9 cellular contexts compared by ENCODE assay signal in the genomic region with DNA sequence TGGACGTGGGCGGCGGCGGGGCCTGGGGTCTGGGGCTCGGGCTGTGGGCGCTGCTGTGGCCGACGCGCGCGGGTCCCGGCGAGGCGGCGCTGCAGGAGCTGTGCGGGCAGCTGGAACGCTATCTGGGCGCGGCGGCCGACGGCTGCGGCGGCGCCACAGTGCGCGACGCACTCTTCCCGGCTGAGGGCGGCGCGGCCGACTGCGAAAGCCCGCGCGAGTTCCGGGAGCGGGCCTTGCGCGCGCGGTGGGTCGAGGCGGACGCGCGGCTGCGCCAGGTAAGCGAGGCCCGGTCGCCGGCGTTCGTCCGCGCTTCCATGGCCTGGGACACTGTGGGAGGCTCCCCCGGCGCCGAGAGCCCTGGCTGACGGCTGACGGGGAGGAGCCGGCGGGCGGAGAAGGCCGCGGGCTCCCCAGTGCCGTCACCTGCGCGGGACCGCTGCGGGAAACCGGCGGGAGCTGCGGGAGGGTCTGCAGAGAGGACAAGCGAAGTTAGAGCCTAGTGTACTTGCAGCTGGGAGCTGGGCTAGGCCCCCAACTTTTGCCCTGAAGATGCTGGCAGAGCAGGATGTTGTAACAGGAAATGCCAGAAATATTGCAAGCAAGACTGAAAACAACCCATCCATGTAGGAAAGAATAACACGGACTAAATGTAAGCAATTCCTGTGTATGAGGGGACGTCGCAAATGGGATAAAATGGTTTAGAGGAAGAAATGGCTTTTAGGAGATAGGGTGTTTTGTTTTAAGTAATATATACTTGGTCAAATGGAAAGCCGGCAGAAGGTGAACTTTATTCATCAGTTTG. TPM values are rescaled to one million over a fixed set of nuclear protein-coding genes. Genes with fewer than 3 reads are reported as not detected.
A peak's percentile ranks its signal among the peaks of the same experiment; 100 is the strongest.
DNase-seq lines count a peak whose midpoint lies in the region; ATAC-seq and TF ChIP-seq lines count a peak whose summit lies in the region.
"Had no signal": no experiment of that assay in that cellular context is flagged by ENCODE, and none has a peak within 500 bp of the region (broad histone marks: within the 10 kb centered on the region; RNA-seq: fewer than 3 reads in every experiment).

No MANE protein-coding gene starts in this region.

- POLR2A ChIA-PET in Panc1 (lab: Charles Lee), result interaction anchor here (1.1 kb wide), 1 partner anchor 175 kb away, joined by 3 read pairs; no protein-coding TSS in a partner anchor

- H3K4me3 ChIP-seq in Panc1 (ENCODE audit: low read depth in 2 of 2, low read length in 2 of 2), result peak overlapping the region; percentile 82 to 90
- peak overlapping the region; percentile 90 for H3K4me3 ChIP-seq in adipocyte (ENCODE audit: low read length)
- H3K4me3 ChIP-seq in left ventricle myocardium inferior, result peak overlapping the region; percentile 94

- intact Hi-C loops in Panc1 (cut with micrococcal nuclease; ENCODE audit: unreplicated experiment), result no loop called here
- intact Hi-C loops in left ventricle myocardium inferior (cut with micrococcal nuclease), result no loop called here

- no TSS peak for BruUV-seq in Panc1 (replicated peaks; lab: Mats Ljungman, UMichigan)

- TF ChIP-seq CTCF in Panc1 (IDR thresholded peaks at IDR 0.05) (peak; percentile 61), left ventricle myocardium inferior (IDR thresholded peaks at IDR 0.05; ENCODE audit: borderline replicate concordance) (no peak)

- H3K27ac ChIP-seq in Panc1 (ENCODE audit: low read length) (peak overlapping the region; percentile 91), left ventricle myocardium inferior (replicated peaks) (peak overlapping the region; percentile 99)

- H3K36me3 ChIP-seq in Panc1 (ENCODE audit: control insufficient read depth, insufficient read depth, low read length), result peaks cover 3% of the 10 kb centered on the region
- peaks cover 18% of the 10 kb centered on the region for H3K36me3 ChIP-seq in adipocyte (ENCODE audit: control insufficient read depth, insufficient read depth, low read length, severe bottlenecking)
- peaks cover 24% of the 10 kb centered on the region for H3K36me3 ChIP-seq in left ventricle myocardium inferior

- H3K4me1 ChIP-seq in Panc1 (ENCODE audit: control insufficient read depth, insufficient read depth, low read length) (peaks cover 4% of the 10 kb centered on the region; the same call in 1 of the 2 replicates), adipocyte (ENCODE audit: control insufficient read depth, insufficient read depth, low read length) (peaks cover 21% of the 10 kb centered on the region), left ventricle myocardium inferior (peaks cover 70% of the 10 kb centered on the region)

- H3K9me3 ChIP-seq in Panc1 (ENCODE audit: control insufficient read depth, insufficient read depth, low read depth, low read length), result no peaks in the 10 kb centered on the region
- H3K9me3 ChIP-seq in adipocyte (ENCODE audit: control insufficient read depth, low read length), result no peaks in the 10 kb centered on the region
- H3K9me3 ChIP-seq in left ventricle myocardium inferior (replicated peaks), result no peaks in the 10 kb centered on the region

- H3K27me3 ChIP-seq in Panc1 (ENCODE audit: control insufficient read depth, insufficient read depth, low read length) (no peaks in the 10 kb centered on the region), adipocyte (replicated peaks; ENCODE audit: control insufficient read depth, insufficient read depth, low read length) (no peaks in the 10 kb centered on the region), left ventricle myocardium inferior (ENCODE audit: low read depth) (no peaks in the 10 kb centered on the region)

- H3K9ac ChIP-seq in adipocyte (ENCODE audit: low read length), result peak overlapping the region; percentile 94

- in situ Hi-C loops in Panc1 (cut with HindIII; ENCODE audit: low pct_unique_long_range_greater_than_20kb, low sequenced_read_pairs), result no loop called here

- peak; percentile 16 for DNase-seq in A172 (ENCODE audit: low spot score)
- DNase-seq in Panc1 (ENCODE audit: low read depth, low spot score), result no peak
- peak; percentile 82 for DNase-seq in adipocyte (ENCODE audit: low read depth)
- peak; percentile 25 for DNase-seq in left ventricle myocardium inferior
- DNase-seq in renal cortical epithelial cell (ENCODE audit: low read depth), result peak; percentile 69

- ATAC-seq in GM18498 (IDR thresholded peaks at IDR 0.05; ENCODE audit: unreplicated experiment) (peak; percentile 23), HG03045 (IDR thresholded peaks at IDR 0.05; ENCODE audit: unreplicated experiment) (peak; percentile 26), Panc1 (peak; percentile 65), HG02840 (IDR thresholded peaks at IDR 0.05; ENCODE audit: low FRiP score, unreplicated experiment) (no peak)

- CTCF ChIA-PET in Panc1 (lab: Charles Lee), result no interaction called here

RNA-seq across cellular contexts. Expression of a gene that starts 0.8 kb away (rescaled TPM):
- 4.7 and 6.3 TPM in 2 replicates for total RNA-seq in A172 (2014; rRNA removed; shearing (Covaris generic))
- total RNA-seq in Panc1 (2021; ENCODE audit: unreplicated experiment) (8.8 TPM), left ventricle myocardium inferior (5.4 TPM), renal cortical epithelial cell (9.0 and 12.7 TPM in 2 replicates)
- 4.0 TPM for polyA plus RNA-seq in Panc1 (2012; ENCODE audit: insufficient read length)

RNA-seq across cellular contexts. Expression of a gene that starts 4.4 kb away (rescaled TPM):
- not detected in 2 replicates for total RNA-seq in A172 (2014; rRNA removed; shearing (Covaris generic))
- total RNA-seq in Panc1 (2021; ENCODE audit: unreplicated experiment), result not detected
- not detected for polyA plus RNA-seq in Panc1 (2012; ENCODE audit: insufficient read length)
- 108 TPM for total RNA-seq in left ventricle myocardium inferior
- 0.17 TPM in 1 of 2 replicates, not detected in the other for total RNA-seq in renal cortical epithelial cell
- total RNA-seq: subcutaneous adipose tissue had no signal

Comparison
In these comparisons a context has a peak if more than half of its experiments do, and no peak if none do; other contexts are left out.
1. RNA of a gene that starts 4.4 kb away (total RNA-seq): 108 TPM in left ventricle myocardium inferior (single experiment); not detected in Panc1 (single experiment), not detected in A172 and 0.17 TPM in renal cortical epithelial cell; every median in the first group is over 10 times any median in the second.
2. Peak in every context shown above with its lines, with median percentiles within 50 percentile points of each other: H3K4me3 ChIP-seq.